In genomic region chr9:128108784-128109709, GRCh38 we compare ENCODE assay signal across 21 cellular contexts. TPM values are rescaled to one million over a fixed set of nuclear protein-coding genes. Genes with fewer than 3 reads are reported as not detected.
DNase-seq lines count a peak whose midpoint lies in the region; ATAC-seq, FAIRE-seq and TF ChIP-seq lines count a peak whose summit lies in the region.
"Had no signal": no experiment of that assay in that cellular context is flagged by ENCODE, and none has a peak within 500 bp of the region (broad histone marks: within the 10 kb centered on the region; RNA-seq: fewer than 3 reads in every experiment).

No MANE protein-coding gene starts in this region.

- in situ Hi-C loops in HepG2 (cut with HindIII; ENCODE audit: extremely low pct_ligation_motif_present, low pct_unique_long_range_greater_than_20kb), result no loop called here

- H3K9ac ChIP-seq in HepG2 (ENCODE audit: insufficient read depth, low read depth, low read length) (no peak overlapping the region), skeletal muscle tissue (ENCODE audit: low read depth in 1 of 3, low read length in 3 of 3) (peak overlapping the region; percentile 63 to 84 (median 69))

- H3K4me1 ChIP-seq in HepG2 (ENCODE audit: insufficient read depth, low read length), result peaks cover 76% of the 10 kb centered on the region
- peaks cover 57 to 78% (median 72%) of the 10 kb centered on the region in 3 donors for H3K4me1 ChIP-seq in skeletal muscle tissue (ENCODE audit: control insufficient read depth in 3 of 3, insufficient read depth in 3 of 3, low read length in 3 of 3)
- H3K4me1 ChIP-seq in breast epithelium, result no peaks in the 10 kb centered on the region

- no peak for ATAC-seq in HepG2
- ATAC-seq: Panc1 had no signal

- peaks cover 13% of the 10 kb centered on the region for H3K4me1 Mint-ChIP-seq in brain

- CTCF ChIA-PET in HepG2 (lab: Yijun Ruan, JAX; ENCODE audit: low intra/inter-chr PET ratio, low total read pairs), result no interaction called here

- TF ChIP-seq CTCF in brain (conservative IDR thresholded peaks at IDR 0.05), result no peak
- TF ChIP-seq CTCF in HepG2 (CRISPR knock-in tag; IDR thresholded peaks at IDR 0.05), result no peak
- no peak for TF ChIP-seq CTCF in breast epithelium (IDR thresholded peaks at IDR 0.05)

- peaks cover 2% of the 10 kb centered on the region for H3K79me2 ChIP-seq in HepG2 (ENCODE audit: insufficient read depth, low read length)

- peak overlapping the region in 4 of 5 experiments; percentile 41 to 83 (median 67) for H3K27ac Mint-ChIP-seq in brain
- H3K27ac Mint-ChIP-seq: CD4-positive, alpha-beta T cell had no signal

- TF ChIP-seq RAD21 in HepG2 (CRISPR knock-in tag; IDR thresholded peaks at IDR 0.05), result no peak

- peaks cover 38% of the 10 kb centered on the region for H3K36me3 Mint-ChIP-seq in brain

- DNase-seq in NCI-H82 (lab: John Stamatoyannopoulos, UW) (peak; percentile 29), NCI-H82 treated with DMSO at 0.1 percent for 48 hours (lab: John Stamatoyannopoulos, UW; ENCODE audit: unreplicated experiment) (no peak), HepG2 (ENCODE audit: low spot score) (no peak), NCI-H146 treated with DMSO at 0.1 percent for 48 hours (lab: John Stamatoyannopoulos, UW; ENCODE audit: unreplicated experiment) (no peak), breast epithelium (ENCODE audit: low spot score in 2 of 2) (no peak)
- no peak for DNase-seq in effector CD8-positive, alpha-beta T cell (lab: John Stamatoyannopoulos, UW)
- DNase-seq: activated T-cell treated with anti-CD3 and anti-CD28 coated beads, Interleukin-2, amount 50 U/mL, for 24 hours; CD4-positive, alpha-beta T cell; EL; foreskin melanocyte; midbrain; NCI-H1694 treated with DMSO at 0.1 percent for 48 hours; NCI-H526; stimulated activated CD4-positive, alpha-beta T cell treated with anti-CD3 and anti-CD28 coated beads, Interleukin-2, amount 100 ng/mL, for 24 hours had no signal

- H3K27me3 ChIP-seq in HepG2 (ENCODE audit: control insufficient read depth in 1 of 2, insufficient read depth in 2 of 2, low read length in 2 of 2) (no peaks in the 10 kb centered on the region), skeletal muscle tissue (ENCODE audit: control insufficient read depth in 3 of 3, insufficient read depth in 3 of 3, low read length in 3 of 3) (no peaks in the 10 kb centered on the region), breast epithelium (no peaks in the 10 kb centered on the region)
- H3K27me3 ChIP-seq: tibial nerve had no signal

- no peaks in the 10 kb centered on the region for H4K20me1 ChIP-seq in HepG2 (ENCODE audit: insufficient read depth, low read length)

- no peaks in the 10 kb centered on the region for H3K9me3 Mint-ChIP-seq in brain
- H3K9me3 Mint-ChIP-seq: activated T-cell treated with anti-CD3 and anti-CD28 coated beads, Interleukin-2, amount 50 U/mL, for 24 hours; CD4-positive, alpha-beta T cell had no signal

- no peak for FAIRE-seq in HepG2 (lab: Jason Lieb, UNC)
- FAIRE-seq: A204.1 had no signal

- WGBS in HepG2 (ENCODE audit: low lambda C conversion rate), result 87% methylated on average over 22 of the region's 26 CpGs

- TSS peak; percentile 19 for BruUV-seq in HepG2 (replicated peaks; lab: Mats Ljungman, UMichigan)

- TF ChIP-seq EP300 in HepG2 (IDR thresholded peaks at IDR 0.05; ENCODE audit: low read depth in 2 of 2, low read length in 2 of 2), result no peak
- no peak for TF ChIP-seq EP300 in HepG2 (CRISPR knock-in tag; IDR thresholded peaks at IDR 0.05; ENCODE audit: borderline replicate concordance)

- H3K27ac ChIP-seq in HepG2 (ENCODE audit: extremely low read length, insufficient read depth, low read length), result peak overlapping the region; percentile 40
- peak overlapping the region; percentile 93 for H3K27ac ChIP-seq in skeletal muscle tissue (ENCODE audit: low read depth, low read length)
- no peak overlapping the region for H3K27ac ChIP-seq in breast epithelium

- POLR2A ChIA-PET in HepG2 (lab: Yijun Ruan, JAX), result no interaction called here

- H3K4me3 Mint-ChIP-seq in brain, result peak overlapping the region in 1 of 5 experiments; percentile 3
- H3K4me3 Mint-ChIP-seq: activated T-cell treated with anti-CD3 and anti-CD28 coated beads, Interleukin-2, amount 50 U/mL, for 24 hours; CD4-positive, alpha-beta T cell had no signal

- TF ChIP-seq POLR2A in HepG2 (IDR thresholded peaks at IDR 0.05; ENCODE audit: insufficient read depth in 1 of 2, low read depth in 2 of 2, low read length in 2 of 2), result no peak
- no peak for TF ChIP-seq POLR2A in breast epithelium (IDR thresholded peaks at IDR 0.05)

- no peak overlapping the region for H2AFZ ChIP-seq in HepG2 (ENCODE audit: low read length)

- peaks cover 18 to 35% of the 10 kb centered on the region in 2 experiments for H3K36me3 ChIP-seq in HepG2 (replicated peaks in 1 of 2; ENCODE audit: control insufficient read depth in 1 of 2, insufficient read depth in 2 of 2, low read length in 2 of 2)
- peaks cover 30 to 42% (median 39%) of the 10 kb centered on the region in 3 donors for H3K36me3 ChIP-seq in skeletal muscle tissue (ENCODE audit: control insufficient read depth in 3 of 3, insufficient read depth in 3 of 3, low read length in 3 of 3)
- no peaks in the 10 kb centered on the region for H3K36me3 ChIP-seq in breast epithelium

- H3K9me3 ChIP-seq in HepG2 (ENCODE audit: low read length), result no peaks in the 10 kb centered on the region
- no peaks in the 10 kb centered on the region for H3K9me3 ChIP-seq in skeletal muscle tissue (ENCODE audit: control insufficient read depth in 3 of 3, low read length in 3 of 3)
- no peaks in the 10 kb centered on the region for H3K9me3 ChIP-seq in breast epithelium
- H3K9me3 ChIP-seq: tibial nerve had no signal

- no peak overlapping the region for H3K4me2 ChIP-seq in HepG2 (ENCODE audit: low read depth, low read length)

- intact Hi-C loops in HepG2 (cut with micrococcal nuclease; ENCODE audit: unreplicated experiment), result no loop called here
- intact Hi-C loops in breast epithelium (cut with DNase I; ENCODE audit: low total_unique reads), result no loop called here

- H3K4me3 ChIP-seq in HepG2 (replicated peaks in 1 of 3; ENCODE audit: insufficient read depth in 1 of 3, low read depth in 2 of 3, low read length in 3 of 3) (no peak overlapping the region), skeletal muscle tissue (ENCODE audit: low read length in 3 of 3) (peak overlapping the region in 1 of 3 donors; percentile 1), breast epithelium (no peak overlapping the region)
- H3K4me3 ChIP-seq: tibial nerve had no signal

- peaks cover 5% of the 10 kb centered on the region for H3K27me3 Mint-ChIP-seq in brain
- H3K27me3 Mint-ChIP-seq: activated T-cell treated with anti-CD3 and anti-CD28 coated beads, Interleukin-2, amount 50 U/mL, for 24 hours; CD4-positive, alpha-beta T cell had no signal

RNA-seq across cellular contexts. Expression of gene PTGES2, which starts 18.5 kb away (rescaled TPM):
- polyA plus RNA-seq in brain (ENCODE audit: insufficient read depth, low read depth, low replicate concordance), result 115 TPM
- total RNA-seq in HepG2 (2016; rRNA removed; fragmentation: Illumina TruSeq; extraction: Trizol), result 68.5 and 79.8 TPM in 2 replicates
- total RNA-seq in HepG2 (2016; cell fraction: cytosol; rRNA removed; fragmentation: Illumina TruSeq; extraction: Trizol; ENCODE audit: low read depth), result 176 and 179 TPM in 2 replicates
- 65.6 and 85.2 TPM in 2 replicates for total RNA-seq in HepG2 (2016; cell fraction: insoluble cytoplasmic fraction; rRNA removed; fragmentation: Illumina TruSeq; extraction: Trizol)
- 80.3 and 84.6 TPM in 2 replicates for total RNA-seq in HepG2 (2016; cell fraction: membrane; rRNA removed; fragmentation: Illumina TruSeq; extraction: Trizol)
- 40.6 and 44.2 TPM in 2 replicates for total RNA-seq in HepG2 (2016; cell fraction: nucleus; rRNA removed; fragmentation: Illumina TruSeq; extraction: Trizol)
- 63.7 and 67.2 TPM in 2 replicates for polyA plus RNA-seq in HepG2 (2011; rRNA removed)
- polyA plus RNA-seq in HepG2 (2011; cell fraction: cytosol; rRNA removed), result 53.6 and 85.6 TPM in 2 replicates
- 128 and 148 TPM in 2 replicates for polyA plus RNA-seq in HepG2 (2011; cell fraction: nucleus; rRNA removed)
- polyA plus RNA-seq in HepG2 (2012), result 39.6 and 40.6 TPM in 2 replicates
- polyA plus RNA-seq in HepG2 (2016; cell fraction: cytosol; fragmentation: Illumina TruSeq; extraction: Trizol; ENCODE audit: low read depth), result 61.1 and 71.8 TPM in 2 replicates
- polyA plus RNA-seq in HepG2 (2016; cell fraction: insoluble cytoplasmic fraction; fragmentation: Illumina TruSeq; extraction: Trizol; ENCODE audit: low read depth), result 67.8 and 88.5 TPM in 2 replicates
- polyA plus RNA-seq in HepG2 (2016; cell fraction: membrane; fragmentation: Illumina TruSeq; extraction: Trizol; ENCODE audit: low read depth), result 68.9 and 78.2 TPM in 2 replicates
- polyA plus RNA-seq in HepG2 (2016; cell fraction: nucleus; fragmentation: Illumina TruSeq; extraction: Trizol; ENCODE audit: insufficient read depth, low read depth), result 101 and 105 TPM in 2 replicates
- 109 and 143 TPM in 2 replicates for polyA minus RNA-seq in HepG2 (2011; rRNA and poly(A)+ RNA removed; ENCODE audit: low replicate concordance)
- polyA minus RNA-seq in HepG2 (2011; cell fraction: cytosol; rRNA and poly(A)+ RNA removed), result 29.5 and 39.2 TPM in 2 replicates
- 39.4 and 44.6 TPM in 2 replicates for polyA minus RNA-seq in HepG2 (2011; cell fraction: nucleus; rRNA and poly(A)+ RNA removed)
- total RNA-seq in skeletal muscle tissue, result 47.5 TPM
- total RNA-seq in breast epithelium, result 10 to 100 TPM; 35.7 to 86.9 (median 55.0) TPM

RNA-seq across cellular contexts. Expression of gene LCN2, which starts 40.2 kb away (rescaled TPM):
- not detected for polyA plus RNA-seq in brain (ENCODE audit: insufficient read depth, low read depth, low replicate concordance)
- 0.34 and 0.38 TPM in 2 replicates for total RNA-seq in HepG2 (2016; rRNA removed; fragmentation: Illumina TruSeq; extraction: Trizol)
- total RNA-seq in HepG2 (2016; cell fraction: cytosol; rRNA removed; fragmentation: Illumina TruSeq; extraction: Trizol; ENCODE audit: low read depth), result 0.40 TPM in 1 of 2 replicates, not detected in the other
- total RNA-seq in HepG2 (2016; cell fraction: insoluble cytoplasmic fraction; rRNA removed; fragmentation: Illumina TruSeq; extraction: Trizol), result 0.24 TPM in 1 of 2 replicates, not detected in the other
- total RNA-seq in HepG2 (2016; cell fraction: membrane; rRNA removed; fragmentation: Illumina TruSeq; extraction: Trizol), result 0.34 and 0.38 TPM in 2 replicates
- not detected in 2 replicates for total RNA-seq in HepG2 (2016; cell fraction: nucleus; rRNA removed; fragmentation: Illumina TruSeq; extraction: Trizol)
- polyA plus RNA-seq in HepG2 (2011; rRNA removed), result 1.4 and 2.3 TPM in 2 replicates
- 0.93 and 2.4 TPM in 2 replicates for polyA plus RNA-seq in HepG2 (2011; cell fraction: cytosol; rRNA removed)
- 4.4 and 6.2 TPM in 2 replicates for polyA plus RNA-seq in HepG2 (2011; cell fraction: nucleus; rRNA removed)
- polyA plus RNA-seq in HepG2 (2012), result 1.5 and 1.7 TPM in 2 replicates
- polyA plus RNA-seq in HepG2 (2016; cell fraction: cytosol; fragmentation: Illumina TruSeq; extraction: Trizol; ENCODE audit: low read depth), result 0.69 and 0.92 TPM in 2 replicates
- polyA plus RNA-seq in HepG2 (2016; cell fraction: insoluble cytoplasmic fraction; fragmentation: Illumina TruSeq; extraction: Trizol; ENCODE audit: low read depth), result 0.71 and 0.76 TPM in 2 replicates
- 0.49 and 0.63 TPM in 2 replicates for polyA plus RNA-seq in HepG2 (2016; cell fraction: membrane; fragmentation: Illumina TruSeq; extraction: Trizol; ENCODE audit: low read depth)
- 1.7 and 3.0 TPM in 2 replicates for polyA plus RNA-seq in HepG2 (2016; cell fraction: nucleus; fragmentation: Illumina TruSeq; extraction: Trizol; ENCODE audit: insufficient read depth, low read depth)
- polyA minus RNA-seq in HepG2 (2011; rRNA and poly(A)+ RNA removed; ENCODE audit: low replicate concordance), result 0.44 and 0.52 TPM in 2 replicates
- polyA minus RNA-seq in HepG2 (2011; cell fraction: cytosol; rRNA and poly(A)+ RNA removed), result 0.99 TPM in 1 of 2 replicates, not detected in the other
- polyA minus RNA-seq in HepG2 (2011; cell fraction: nucleus; rRNA and poly(A)+ RNA removed), result not detected in 2 replicates
- total RNA-seq in skeletal muscle tissue, result 2.1 TPM
- total RNA-seq in breast epithelium, result 10 to 100 TPM in 2 of 3 donors, not detected in 1; 38.5 to 42.3 TPM
- total RNA-seq: CD4-positive, alpha-beta T cell; LHCN-M2; T-helper 1 cell treated with Interleukin-12 subunit alpha and Interleukin-12 subunit beta and Interleukin-4 antibody, amounts not matched to agents 30 ng/mL and 1 ng/mL, for 36 hours; tibial nerve had no signal

RNA-seq across cellular contexts. Expression of gene SLC25A25, which starts 41.0 kb away (rescaled TPM):
- polyA plus RNA-seq in brain (ENCODE audit: insufficient read depth, low read depth, low replicate concordance) (64.7 TPM), HepG2 (2011; rRNA removed) (10.5 and 16.7 TPM in 2 replicates)
- total RNA-seq in HepG2 (2016; rRNA removed; fragmentation: Illumina TruSeq; extraction: Trizol) (18.5 and 24.8 TPM in 2 replicates), skeletal muscle tissue (13.0 TPM), breast epithelium (10 to 100 TPM; 27.2 to 43.9 (median 33.1) TPM)
- 4.5 and 5.1 TPM in 2 replicates for total RNA-seq in HepG2 (2016; cell fraction: cytosol; rRNA removed; fragmentation: Illumina TruSeq; extraction: Trizol; ENCODE audit: low read depth)
- 16.4 and 24.3 TPM in 2 replicates for total RNA-seq in HepG2 (2016; cell fraction: insoluble cytoplasmic fraction; rRNA removed; fragmentation: Illumina TruSeq; extraction: Trizol)
- total RNA-seq in HepG2 (2016; cell fraction: membrane; rRNA removed; fragmentation: Illumina TruSeq; extraction: Trizol), result 10.5 and 11.1 TPM in 2 replicates
- 21.4 and 25.1 TPM in 2 replicates for total RNA-seq in HepG2 (2016; cell fraction: nucleus; rRNA removed; fragmentation: Illumina TruSeq; extraction: Trizol)
- polyA plus RNA-seq in HepG2 (2011; cell fraction: cytosol; rRNA removed), result 10.7 and 11.2 TPM in 2 replicates
- polyA plus RNA-seq in HepG2 (2011; cell fraction: nucleus; rRNA removed), result 26.1 and 29.6 TPM in 2 replicates
- polyA plus RNA-seq in HepG2 (2012), result 12.9 and 15.5 TPM in 2 replicates
- 1.1 and 1.3 TPM in 2 replicates for polyA plus RNA-seq in HepG2 (2016; cell fraction: cytosol; fragmentation: Illumina TruSeq; extraction: Trizol; ENCODE audit: low read depth)
- polyA plus RNA-seq in HepG2 (2016; cell fraction: insoluble cytoplasmic fraction; fragmentation: Illumina TruSeq; extraction: Trizol; ENCODE audit: low read depth), result 11.6 and 13.1 TPM in 2 replicates
- polyA plus RNA-seq in HepG2 (2016; cell fraction: membrane; fragmentation: Illumina TruSeq; extraction: Trizol; ENCODE audit: low read depth), result 2.6 and 2.7 TPM in 2 replicates
- 31.1 and 36.4 TPM in 2 replicates for polyA plus RNA-seq in HepG2 (2016; cell fraction: nucleus; fragmentation: Illumina TruSeq; extraction: Trizol; ENCODE audit: insufficient read depth, low read depth)
- 20.5 and 28.1 TPM in 2 replicates for polyA minus RNA-seq in HepG2 (2011; rRNA and poly(A)+ RNA removed; ENCODE audit: low replicate concordance)
- 10.0 and 10.2 TPM in 2 replicates for polyA minus RNA-seq in HepG2 (2011; cell fraction: cytosol; rRNA and poly(A)+ RNA removed)
- polyA minus RNA-seq in HepG2 (2011; cell fraction: nucleus; rRNA and poly(A)+ RNA removed), result 14.4 and 26.1 TPM in 2 replicates

RNA-seq across cellular contexts. Expression of gene NAIF1, which starts 41.9 kb away (rescaled TPM):
- polyA plus RNA-seq in brain (ENCODE audit: insufficient read depth, low read depth, low replicate concordance), result 12.2 TPM
- total RNA-seq in HepG2 (2016; rRNA removed; fragmentation: Illumina TruSeq; extraction: Trizol), result 6.0 and 6.6 TPM in 2 replicates
- 3.1 and 4.1 TPM in 2 replicates for total RNA-seq in HepG2 (2016; cell fraction: cytosol; rRNA removed; fragmentation: Illumina TruSeq; extraction: Trizol; ENCODE audit: low read depth)
- total RNA-seq in HepG2 (2016; cell fraction: insoluble cytoplasmic fraction; rRNA removed; fragmentation: Illumina TruSeq; extraction: Trizol), result 6.0 and 6.4 TPM in 2 replicates
- 5.7 and 6.1 TPM in 2 replicates for total RNA-seq in HepG2 (2016; cell fraction: membrane; rRNA removed; fragmentation: Illumina TruSeq; extraction: Trizol)
- total RNA-seq in HepG2 (2016; cell fraction: nucleus; rRNA removed; fragmentation: Illumina TruSeq; extraction: Trizol), result 2.9 and 4.1 TPM in 2 replicates
- polyA plus RNA-seq in HepG2 (2011; rRNA removed), result 6.9 TPM in 2 replicates
- polyA plus RNA-seq in HepG2 (2011; cell fraction: cytosol; rRNA removed), result 4.9 and 6.4 TPM in 2 replicates
- polyA plus RNA-seq in HepG2 (2011; cell fraction: nucleus; rRNA removed), result 3.8 and 4.0 TPM in 2 replicates
- polyA plus RNA-seq in HepG2 (2012), result 3.0 and 3.8 TPM in 2 replicates
- polyA plus RNA-seq in HepG2 (2016; cell fraction: cytosol; fragmentation: Illumina TruSeq; extraction: Trizol; ENCODE audit: low read depth), result 2.4 and 2.6 TPM in 2 replicates
- polyA plus RNA-seq in HepG2 (2016; cell fraction: insoluble cytoplasmic fraction; fragmentation: Illumina TruSeq; extraction: Trizol; ENCODE audit: low read depth), result 5.2 and 5.7 TPM in 2 replicates
- 3.5 and 3.9 TPM in 2 replicates for polyA plus RNA-seq in HepG2 (2016; cell fraction: membrane; fragmentation: Illumina TruSeq; extraction: Trizol; ENCODE audit: low read depth)
- 4.9 and 5.1 TPM in 2 replicates for polyA plus RNA-seq in HepG2 (2016; cell fraction: nucleus; fragmentation: Illumina TruSeq; extraction: Trizol; ENCODE audit: insufficient read depth, low read depth)
- 8.2 and 13.2 TPM in 2 replicates for polyA minus RNA-seq in HepG2 (2011; rRNA and poly(A)+ RNA removed; ENCODE audit: low replicate concordance)
- polyA minus RNA-seq in HepG2 (2011; cell fraction: cytosol; rRNA and poly(A)+ RNA removed), result 3.2 and 6.0 TPM in 2 replicates
- 1.5 and 2.1 TPM in 2 replicates for polyA minus RNA-seq in HepG2 (2011; cell fraction: nucleus; rRNA and poly(A)+ RNA removed)
- total RNA-seq in skeletal muscle tissue, result 8.9 TPM
- 10 to 100 TPM in 2 of 3 donors, 1 to 10 TPM in 1; 8.8 to 13.1 (median 11.9) TPM for total RNA-seq in breast epithelium

RNA-seq across cellular contexts. Expression of gene BBLN, which starts 51.0 kb away (rescaled TPM):
- polyA plus RNA-seq in brain (ENCODE audit: insufficient read depth, low read depth, low replicate concordance) (404 TPM), HepG2 (2011; rRNA removed) (27.6 and 29.5 TPM in 2 replicates)
- total RNA-seq in HepG2 (2016; rRNA removed; fragmentation: Illumina TruSeq; extraction: Trizol) (22.2 and 33.1 TPM in 2 replicates), skeletal muscle tissue (7.8 TPM), breast epithelium (100 to 1,000 TPM; 144 to 232 (median 152) TPM)
- 146 and 177 TPM in 2 replicates for total RNA-seq in HepG2 (2016; cell fraction: cytosol; rRNA removed; fragmentation: Illumina TruSeq; extraction: Trizol; ENCODE audit: low read depth)
- 17.4 and 30.2 TPM in 2 replicates for total RNA-seq in HepG2 (2016; cell fraction: insoluble cytoplasmic fraction; rRNA removed; fragmentation: Illumina TruSeq; extraction: Trizol)
- total RNA-seq in HepG2 (2016; cell fraction: membrane; rRNA removed; fragmentation: Illumina TruSeq; extraction: Trizol), result 86.9 and 114 TPM in 2 replicates
- 11.7 and 11.9 TPM in 2 replicates for total RNA-seq in HepG2 (2016; cell fraction: nucleus; rRNA removed; fragmentation: Illumina TruSeq; extraction: Trizol)
- polyA plus RNA-seq in HepG2 (2011; cell fraction: cytosol; rRNA removed), result 25.8 and 50.8 TPM in 2 replicates
- 19.2 and 22.8 TPM in 2 replicates for polyA plus RNA-seq in HepG2 (2011; cell fraction: nucleus; rRNA removed)
- 13.4 and 25.7 TPM in 2 replicates for polyA plus RNA-seq in HepG2 (2012)
- 235 and 253 TPM in 2 replicates for polyA plus RNA-seq in HepG2 (2016; cell fraction: cytosol; fragmentation: Illumina TruSeq; extraction: Trizol; ENCODE audit: low read depth)
- 19.0 and 25.9 TPM in 2 replicates for polyA plus RNA-seq in HepG2 (2016; cell fraction: insoluble cytoplasmic fraction; fragmentation: Illumina TruSeq; extraction: Trizol; ENCODE audit: low read depth)
- polyA plus RNA-seq in HepG2 (2016; cell fraction: membrane; fragmentation: Illumina TruSeq; extraction: Trizol; ENCODE audit: low read depth), result 124 and 129 TPM in 2 replicates
- 21.4 TPM in 2 replicates for polyA plus RNA-seq in HepG2 (2016; cell fraction: nucleus; fragmentation: Illumina TruSeq; extraction: Trizol; ENCODE audit: insufficient read depth, low read depth)
- polyA minus RNA-seq in HepG2 (2011; rRNA and poly(A)+ RNA removed; ENCODE audit: low replicate concordance), result 17.1 and 32.9 TPM in 2 replicates
- 13.6 and 21.6 TPM in 2 replicates for polyA minus RNA-seq in HepG2 (2011; cell fraction: cytosol; rRNA and poly(A)+ RNA removed)
- polyA minus RNA-seq in HepG2 (2011; cell fraction: nucleus; rRNA and poly(A)+ RNA removed), result 4.8 and 7.1 TPM in 2 replicates

Comparison
In these comparisons a context has a peak if more than half of its experiments do, and no peak if none do; other contexts are left out.
1. H3K27ac ChIP-seq: peak in HepG2 (single experiment) and skeletal muscle tissue (single experiment); none in breast epithelium (0 of 2).